In genomic region chr6:123211777-123212545, GRCh38 we compare ENCODE assay signal across 36 cellular contexts.
"Had no signal": no experiment of that assay in that cellular context is flagged by ENCODE, and none has a peak within 500 bp of the region (broad histone marks: within the 10 kb centered on the region; RNA-seq: fewer than 3 reads in every experiment).

No MANE protein-coding gene starts in this region.

- DNase-seq: activated CD4-positive, alpha-beta T cell treated with anti-CD3 and anti-CD28 coated beads for 1 hour; activated CD4-positive, alpha-beta T cell treated with anti-CD3 and anti-CD28 coated beads for 48 hours; activated CD4-positive, alpha-beta T cell treated with anti-CD3 and anti-CD28 coated beads, Interleukin-2, amount 50 U/mL, for 4 hours; activated CD4-positive, CD25-positive, alpha-beta regulatory T cell; activated CD8-positive, alpha-beta T cell treated with anti-CD3 and anti-CD28 coated beads for 36 hours; activated effector memory CD4-positive, alpha-beta T cell treated with anti-CD3 and anti-CD28 coated beads, Interleukin-2, amount 50 U/mL, for 16 hours; activated naive CD4-positive, alpha-beta T cell; activated naive CD4-positive, alpha-beta T cell treated with anti-CD3 and anti-CD28 coated beads, Interleukin-2, amount 50 U/mL, for 16 hours; activated naive CD8-positive, alpha-beta T cell treated with anti-CD3 and anti-CD28 coated beads, Interleukin-2, amount 10 ng/mL, durations not matched to agents 7 days and 5 days; activated T-cell treated with anti-CD3 and anti-CD28 coated beads, Interleukin-2, amount 50 U/mL, for 1 hour; activated T-cell treated with anti-CD3 and anti-CD28 coated beads, Interleukin-2, amount 50 U/mL, for 72 hours; amygdala; caudate nucleus; cerebellar nuclear complex; Kasumi-1; MM.1S; MV-4-11; NCI-H1092; NCI-H1436 treated with DMSO at 0.1 percent for 48 hours; NCI-H1694 treated with DMSO at 0.1 percent for 48 hours; NCI-H2029; NCI-H2107; NCI-H2171; NCI-H510A; NCI-H526; NCI-H748 treated with DMSO at 0.1 percent for 48 hours; NK-92 treated with Interleukin-12 subunit alpha and Interleukin-12 subunit beta, amount 100 ng/mL, for 24 hours; SHP77; SJCRH30; T1000; WERI-Rb-1 had no signal

- FAIRE-seq: RCC 7860 had no signal

- H3K4me1 ChIP-seq: ascending aorta, SJCRH30 had no signal

- H3K36me3 ChIP-seq: ascending aorta, SJCRH30, WERI-Rb-1 had no signal

- H3K9me3 ChIP-seq: ascending aorta, SJCRH30 had no signal

- H3K27ac ChIP-seq: ascending aorta, PC-9, SJCRH30, SK-N-MC, WERI-Rb-1 had no signal

- H3K27me3 ChIP-seq: ascending aorta, SJCRH30 had no signal

- H2AFZ ChIP-seq: PC-9 had no signal

- ATAC-seq: activated CD8-positive, alpha-beta T cell treated with anti-CD3 and anti-CD28 coated beads for 36 hours; activated T-cell treated with anti-CD3 and anti-CD28 coated beads, Interleukin-2, amount 50 U/mL, for 72 hours; activated T-helper 17 cell treated with anti-CD3 and anti-CD28 coated beads, Interleukin-2, amount 50 U/mL, for 72 hours had no signal

- H3K4me3 ChIP-seq: ascending aorta, PC-9, SJCRH30, SK-N-MC had no signal

- H3K4me2 ChIP-seq: PC-9 had no signal
